ENCODE assay signal across 8 cellular contexts in genomic region chr3:66299085-66299484, GRCh38.
DNase-seq lines count a peak whose midpoint lies in the region; ATAC-seq and TF ChIP-seq lines count a peak whose summit lies in the region.
"Not testable (repeated sequence)": the region's sequence is repeated elsewhere in the genome, so short reads cannot be mapped to it uniquely, and the experiment has no call there.

No MANE protein-coding gene starts in this region.

- not testable (repeated sequence) for H3K27ac ChIP-seq in CD4-positive, alpha-beta T cell (ENCODE audit: low read depth, low read length)
- H3K27ac ChIP-seq in KMS-11: peak overlapping the region; percentile 58
- peak overlapping the region in 3 of 4 donors; percentile 63 to 70 (median 67) for H3K27ac ChIP-seq in sigmoid colon

- not testable (repeated sequence) for TF ChIP-seq CTCF in CD4-positive, alpha-beta T cell (IDR thresholded peaks at IDR 0.05); KMS-11 (conservative IDR thresholded peaks at IDR 0.05; ENCODE audit: low read depth, low read length); chondrocyte (IDR thresholded peaks at IDR 0.05); sigmoid colon (IDR thresholded peaks at IDR 0.05)

- not testable (repeated sequence) for H3K9me3 Mint-ChIP-seq in CD4-positive, alpha-beta T cell; T-helper 1 cell treated with Interleukin-12 subunit alpha and Interleukin-12 subunit beta and Interleukin-4 antibody, amounts not matched to agents 30 μg/mL and 1 μg/mL, for 36 hours; activated T-cell treated with anti-CD3 and anti-CD28 coated beads, Interleukin-2, amount 50 U/mL, for 24 hours; chondrocyte (ENCODE audit: low read depth); immature natural killer cell; naive thymus-derived CD8-positive, alpha-beta T cell

- CTCF ChIA-PET in CD4-positive, alpha-beta T cell (lab: Charles Lee): interaction anchor here (1.0 to 3.1 kb wide), 2 partner anchors 14 to 79 kb away, joined by 3 to 12 read pairs; no protein-coding TSS in a partner anchor

- intact Hi-C loops in CD4-positive, alpha-beta T cell (cut with DNase I, micrococcal nuclease); sigmoid colon (cut with DNase I): not testable (repeated sequence)

- POLR2A ChIA-PET in CD4-positive, alpha-beta T cell (lab: Charles Lee); naive thymus-derived CD8-positive, alpha-beta T cell (lab: Charles Lee): not testable (repeated sequence)

- not testable (repeated sequence) for H2AFZ ChIP-seq in KMS-11 (ENCODE audit: low read depth)

- WGBS in sigmoid colon, 2 donors: 57 to 77% methylated on average over 7 of the region's 7 CpGs

- H3K27ac Mint-ChIP-seq in CD4-positive, alpha-beta T cell: peak overlapping the region; percentile 70
- H3K27ac Mint-ChIP-seq in T-helper 1 cell treated with Interleukin-12 subunit alpha and Interleukin-12 subunit beta and Interleukin-4 antibody, amounts not matched to agents 30 μg/mL and 1 μg/mL, for 36 hours: peak overlapping the region; percentile 47
- H3K27ac Mint-ChIP-seq in activated T-cell treated with anti-CD3 and anti-CD28 coated beads, Interleukin-2, amount 50 U/mL, for 24 hours: peak overlapping the region; percentile 79
- H3K27ac Mint-ChIP-seq in chondrocyte (ENCODE audit: unreplicated experiment): peak overlapping the region; percentile 27
- peak overlapping the region in 4 of 6 donors; percentile 94 to 99 (median 98) for H3K27ac Mint-ChIP-seq in immature natural killer cell
- H3K27ac Mint-ChIP-seq in naive thymus-derived CD8-positive, alpha-beta T cell: peak overlapping the region in 6 of 10 donors; percentile 18 to 92 (median 62)

- H3K4me1 Mint-ChIP-seq in CD4-positive, alpha-beta T cell (ENCODE audit: low read depth): peaks cover 72% of the 10 kb centered on the region
- H3K4me1 Mint-ChIP-seq in T-helper 1 cell treated with Interleukin-12 subunit alpha and Interleukin-12 subunit beta and Interleukin-4 antibody, amounts not matched to agents 30 μg/mL and 1 μg/mL, for 36 hours (ENCODE audit: low read depth): peaks cover 44% of the 10 kb centered on the region
- H3K4me1 Mint-ChIP-seq in activated T-cell treated with anti-CD3 and anti-CD28 coated beads, Interleukin-2, amount 50 U/mL, for 24 hours (ENCODE audit: low read depth): peaks cover 65% of the 10 kb centered on the region
- H3K4me1 Mint-ChIP-seq in chondrocyte (ENCODE audit: low read depth) (peaks cover 23% of the 10 kb centered on the region), immature natural killer cell (peaks cover 30 to 42% of the 10 kb centered on the region in 2 donors)
- H3K4me1 Mint-ChIP-seq in naive thymus-derived CD8-positive, alpha-beta T cell: peaks cover 23 to 66% (median 61%) of the 10 kb centered on the region in 4 donors

- H3K36me3 ChIP-seq in KMS-11 (ENCODE audit: insufficient read depth); sigmoid colon: not testable (repeated sequence)

- not testable (repeated sequence) for TF ChIP-seq EP300 in sigmoid colon (IDR thresholded peaks at IDR 0.05)

- H4K20me1 ChIP-seq in KMS-11 (ENCODE audit: insufficient read depth): not testable (repeated sequence)

- not testable (repeated sequence) for DNase-seq in CD4-positive, alpha-beta T cell; activated T-cell treated with anti-CD3 and anti-CD28 coated beads, Interleukin-2, amount 50 U/mL, for 24 hours; chondrocyte (ENCODE audit: low spot score); immature natural killer cell; naive thymus-derived CD8-positive, alpha-beta T cell; sigmoid colon

- not testable (repeated sequence) for H3K27me3 ChIP-seq in CD4-positive, alpha-beta T cell (ENCODE audit: control insufficient read depth, insufficient read depth, low read length); KMS-11 (ENCODE audit: insufficient read depth, low read depth); sigmoid colon

- H3K9ac ChIP-seq in KMS-11: not testable (repeated sequence)

- H3K9me3 ChIP-seq in CD4-positive, alpha-beta T cell (ENCODE audit: control insufficient read depth, low read length); sigmoid colon: not testable (repeated sequence)

- TF ChIP-seq POLR2A in sigmoid colon (IDR thresholded peaks at IDR 0.05): not testable (repeated sequence)

- not testable (repeated sequence) for H3K4me3 ChIP-seq in KMS-11 (IDR thresholded peaks at IDR 0.05; ENCODE audit: insufficient read depth, low read depth, low read length); sigmoid colon

- H3K36me3 Mint-ChIP-seq in CD4-positive, alpha-beta T cell (ENCODE audit: low read depth); chondrocyte (ENCODE audit: low read depth); immature natural killer cell; naive thymus-derived CD8-positive, alpha-beta T cell: not testable (repeated sequence)
- peaks cover 12% of the 10 kb centered on the region for H3K36me3 Mint-ChIP-seq in T-helper 1 cell treated with Interleukin-12 subunit alpha and Interleukin-12 subunit beta and Interleukin-4 antibody, amounts not matched to agents 30 μg/mL and 1 μg/mL, for 36 hours (ENCODE audit: low read depth)
- H3K36me3 Mint-ChIP-seq in activated T-cell treated with anti-CD3 and anti-CD28 coated beads, Interleukin-2, amount 50 U/mL, for 24 hours (ENCODE audit: low read depth): peaks cover 13% of the 10 kb centered on the region

- not testable (repeated sequence) for H3K27me3 Mint-ChIP-seq in CD4-positive, alpha-beta T cell; T-helper 1 cell treated with Interleukin-12 subunit alpha and Interleukin-12 subunit beta and Interleukin-4 antibody, amounts not matched to agents 30 μg/mL and 1 μg/mL, for 36 hours (ENCODE audit: low read depth); activated T-cell treated with anti-CD3 and anti-CD28 coated beads, Interleukin-2, amount 50 U/mL, for 24 hours; chondrocyte (ENCODE audit: low read depth); naive thymus-derived CD8-positive, alpha-beta T cell
- H3K27me3 Mint-ChIP-seq in immature natural killer cell (ENCODE audit: low read depth in 3 of 3): peaks cover 0 to 14% (median 11%) of the 10 kb centered on the region in 3 donors

- H3K4me2 ChIP-seq in KMS-11: peak overlapping the region; percentile 39

- H3K4me3 Mint-ChIP-seq in CD4-positive, alpha-beta T cell; T-helper 1 cell treated with Interleukin-12 subunit alpha and Interleukin-12 subunit beta and Interleukin-4 antibody, amounts not matched to agents 30 μg/mL and 1 μg/mL, for 36 hours; activated T-cell treated with anti-CD3 and anti-CD28 coated beads, Interleukin-2, amount 50 U/mL, for 24 hours; chondrocyte (ENCODE audit: unreplicated experiment); naive thymus-derived CD8-positive, alpha-beta T cell: not testable (repeated sequence)
- H3K4me3 Mint-ChIP-seq in immature natural killer cell: peak overlapping the region in 1 of 5 donors; percentile 70

- H3K4me1 ChIP-seq in KMS-11 (ENCODE audit: low read depth, poor library complexity, severe bottlenecking) (peaks cover 70% of the 10 kb centered on the region), sigmoid colon (peaks cover 0 to 44% (median 26%) of the 10 kb centered on the region in 4 donors)

- not testable (repeated sequence) for H3K79me2 ChIP-seq in KMS-11 (ENCODE audit: insufficient read depth, low read depth)

- not testable (repeated sequence) for ATAC-seq in CD4-positive, alpha-beta T cell (ENCODE audit: poor library complexity); naive thymus-derived CD8-positive, alpha-beta T cell

Comparison
In these comparisons a context has a peak if more than half of its experiments do, and no peak if none do; other contexts are left out.
1. H3K27ac Mint-ChIP-seq: peak in every context shown above with its lines; median percentile 98 in immature natural killer cell; 79 in activated T-cell treated with anti-CD3 and anti-CD28 coated beads, Interleukin-2, amount 50 U/mL, for 24 hours; 70 in CD4-positive, alpha-beta T cell; 62 in naive thymus-derived CD8-positive, alpha-beta T cell; 47 in T-helper 1 cell treated with Interleukin-12 subunit alpha and Interleukin-12 subunit beta and Interleukin-4 antibody, amounts not matched to agents 30 μg/mL and 1 μg/mL, for 36 hours; 27 in chondrocyte.